In genomic region chr1:155555915-155556314, GRCh38 we compare ENCODE assay signal across 22 cellular contexts. TPM values are rescaled to one million over a fixed set of nuclear protein-coding genes. Genes with fewer than 3 reads are reported as not detected.
A peak's percentile ranks its signal among the peaks of the same experiment; 100 is the strongest.
DNase-seq lines count a peak whose midpoint lies in the region; ATAC-seq, FAIRE-seq and TF ChIP-seq lines count a peak whose summit lies in the region.
"Had no signal": no experiment of that assay in that cellular context is flagged by ENCODE, and none has a peak within 500 bp of the region (broad histone marks: within the 10 kb centered on the region; RNA-seq: fewer than 3 reads in every experiment).

No MANE protein-coding gene starts in this region.

- FAIRE-seq in A549 (lab: Jason Lieb, UNC) (no peak), K562 (lab: Jason Lieb, UNC) (no peak)
- FAIRE-seq: D721Med, G401.6, GM12891, GM19239, H54 had no signal

- H3K36me3 Mint-ChIP-seq in activated CD8-positive, alpha-beta T cell treated with anti-CD3 and anti-CD28 coated beads, Interleukin-2, amount 10 ng/mL, durations not matched to agents 7 days and 5 days (ENCODE audit: low read depth), result peaks cover 42% of the 10 kb centered on the region
- peaks cover 28% of the 10 kb centered on the region for H3K36me3 Mint-ChIP-seq in activated CD8-positive, alpha-beta T cell treated with anti-CD3 and anti-CD28 coated beads for 36 hours (ENCODE audit: low read depth)
- H3K36me3 Mint-ChIP-seq: IgD-negative memory B cell had no signal

- in situ Hi-C loops in K562 (cut with MboI), result no loop called here

- peaks cover 77% of the 10 kb centered on the region for H4K20me1 ChIP-seq in Loucy (ENCODE audit: insufficient read depth, low read length, poor library complexity, severe bottlenecking)
- peaks cover 5% of the 10 kb centered on the region; the same call in 1 of the 2 replicates for H4K20me1 ChIP-seq in K562 (replicated peaks; ENCODE audit: control insufficient read depth, insufficient read depth, low read length)

- H3K27me3 ChIP-seq in Loucy (ENCODE audit: insufficient read depth, low read length, poor library complexity, severe bottlenecking) (no peaks in the 10 kb centered on the region), K562 (ENCODE audit: control insufficient read depth in 2 of 2, insufficient read depth in 2 of 2, low read length in 2 of 2) (no peaks in the 10 kb centered on the region), left ventricle myocardium inferior (ENCODE audit: low read depth) (no peaks in the 10 kb centered on the region)

- H2AFZ ChIP-seq in Loucy (ENCODE audit: low read length) (no peak overlapping the region), K562 (ENCODE audit: low read depth, low read length) (no peak overlapping the region)
- H2AFZ ChIP-seq: GM23338 had no signal

- no peaks in the 10 kb centered on the region for H3K9me3 Mint-ChIP-seq in activated CD8-positive, alpha-beta T cell treated with anti-CD3 and anti-CD28 coated beads, Interleukin-2, amount 10 ng/mL, durations not matched to agents 7 days and 5 days (ENCODE audit: insufficient read depth)
- H3K9me3 Mint-ChIP-seq in activated CD8-positive, alpha-beta T cell treated with anti-CD3 and anti-CD28 coated beads for 36 hours, result no peaks in the 10 kb centered on the region
- H3K9me3 Mint-ChIP-seq: CD4-positive, alpha-beta T cell; GM23338; HFFc6; IgD-negative memory B cell had no signal

- no peak for TF ChIP-seq CTCF in activated CD8-positive, alpha-beta T cell treated with anti-CD3 and anti-CD28 coated beads for 36 hours (IDR thresholded peaks at IDR 0.05)
- TF ChIP-seq CTCF in A549 (IDR thresholded peaks at IDR 0.05) (no peak), Loucy (conservative IDR thresholded peaks at IDR 0.05; ENCODE audit: low read length) (no peak), K562 (IDR thresholded peaks at IDR 0.05 in 2 of 3, conservative IDR thresholded peaks at IDR 0.05 in 1 of 3; ENCODE audit: insufficient read depth in 2 of 3, low read depth in 1 of 3, low read length in 3 of 3) (no peak), left ventricle myocardium inferior (IDR thresholded peaks at IDR 0.05; ENCODE audit: borderline replicate concordance) (no peak)

- BruUV-seq in K562 (replicated peaks; lab: Mats Ljungman, UMichigan), result no TSS peak

- H3K9ac ChIP-seq in Loucy (ENCODE audit: low read depth, low read length, poor library complexity, severe bottlenecking) (no peak overlapping the region), K562 (ENCODE audit: insufficient read depth in 1 of 2, low read depth in 2 of 2, low read length in 2 of 2) (no peak overlapping the region)

- no peak for TF ChIP-seq POLR2A in A549 (IDR thresholded peaks at IDR 0.05; ENCODE audit: low read length)
- TF ChIP-seq POLR2A in K562 (conservative IDR thresholded peaks at IDR 0.05), result no peak

- H3K27me3 Mint-ChIP-seq in activated CD8-positive, alpha-beta T cell treated with anti-CD3 and anti-CD28 coated beads, Interleukin-2, amount 10 ng/mL, durations not matched to agents 7 days and 5 days (ENCODE audit: low read depth), result no peaks in the 10 kb centered on the region
- H3K27me3 Mint-ChIP-seq in activated CD8-positive, alpha-beta T cell treated with anti-CD3 and anti-CD28 coated beads for 36 hours, result no peaks in the 10 kb centered on the region
- H3K27me3 Mint-ChIP-seq: CD4-positive, alpha-beta T cell; IgD-negative memory B cell had no signal

- peak; percentile 9 for DNase-seq in activated CD8-positive, alpha-beta T cell treated with anti-CD3 and anti-CD28 coated beads, Interleukin-2, amount 10 ng/mL, durations not matched to agents 7 days and 5 days
- no peak for DNase-seq in activated CD8-positive, alpha-beta T cell treated with anti-CD3 and anti-CD28 coated beads for 36 hours
- DNase-seq in A549 (ENCODE audit: low read depth in 1 of 2, low spot score in 1 of 2) (no peak), K562 (ENCODE audit: extremely low read depth in 1 of 4, low spot score in 3 of 4) (no peak), NCI-H1092 (lab: John Stamatoyannopoulos, UW) (no peak), posterior vena cava (ENCODE audit: low spot score) (no peak), left ventricle myocardium inferior (no peak)
- DNase-seq: Caco-2; CD4-positive, alpha-beta T cell; HCEC 1CT; HFFc6 had no signal

- H3K36me3 ChIP-seq in Loucy (ENCODE audit: insufficient read depth, low read length), result 0 out of 2 replicates have a peak, but pooled peaks cover 9% of the 10 kb centered on the region
- H3K36me3 ChIP-seq in K562 (ENCODE audit: control insufficient read depth, insufficient read depth, low read length), result peaks cover 40% of the 10 kb centered on the region; the same call in 2 of the 3 replicates
- H3K36me3 ChIP-seq in left ventricle myocardium inferior, result no peaks in the 10 kb centered on the region

- CTCF ChIA-PET in activated CD8-positive, alpha-beta T cell treated with anti-CD3 and anti-CD28 coated beads, Interleukin-2, amount 10 ng/mL, durations not matched to agents 7 days and 5 days (lab: Charles Lee), result no interaction called here
- CTCF ChIA-PET in activated CD8-positive, alpha-beta T cell treated with anti-CD3 and anti-CD28 coated beads for 36 hours (lab: Charles Lee), result no interaction called here
- CTCF ChIA-PET in A549 (lab: Yijun Ruan, JAX) (interaction anchor here (0.6 to 1.4 kb wide), 5 partner anchors 12 to 216 kb away, joined by 3 to 4 read pairs (median 3); no protein-coding TSS in a partner anchor), K562 (lab: Yijun Ruan, JAX; ENCODE audit: low intra/inter-chr PET ratio) (no interaction called here)

- no peaks in the 10 kb centered on the region for H3K9me3 ChIP-seq in A549
- H3K9me3 ChIP-seq in Loucy (ENCODE audit: insufficient read depth, low read depth, low read length), result no peaks in the 10 kb centered on the region
- no peaks in the 10 kb centered on the region for H3K9me3 ChIP-seq in K562 (replicated peaks; ENCODE audit: control insufficient read depth, insufficient read depth, low read depth, low read length)
- H3K9me3 ChIP-seq in left ventricle myocardium inferior (replicated peaks), result no peaks in the 10 kb centered on the region
- H3K9me3 ChIP-seq: Caco-2 had no signal

- TF ChIP-seq RAD21 in A549 (conservative IDR thresholded peaks at IDR 0.05 in 1 of 2, IDR thresholded peaks at IDR 0.05 in 1 of 2) (no peak), K562 (CRISPR knock-in tag; conservative IDR thresholded peaks at IDR 0.05 in 1 of 2, IDR thresholded peaks at IDR 0.05 in 1 of 2) (no peak)

- intact Hi-C loops in activated CD8-positive, alpha-beta T cell treated with anti-CD3 and anti-CD28 coated beads for 36 hours (cut with micrococcal nuclease), result no loop called here
- intact Hi-C loops in K562 (cut with micrococcal nuclease), result no loop called here
- intact Hi-C loops in posterior vena cava (cut with DNase I), result no loop called here
- intact Hi-C loops in left ventricle myocardium inferior (cut with micrococcal nuclease), result no loop called here

- H3K4me2 ChIP-seq in A549, result no peak overlapping the region
- peak overlapping the region; percentile 7 for H3K4me2 ChIP-seq in Loucy (ENCODE audit: low read depth, low read length, poor library complexity, severe bottlenecking)
- no peak overlapping the region for H3K4me2 ChIP-seq in K562 (ENCODE audit: insufficient read depth, low read length)
- H3K4me2 ChIP-seq: GM23338 had no signal

- H3K27ac Mint-ChIP-seq in activated CD8-positive, alpha-beta T cell treated with anti-CD3 and anti-CD28 coated beads, Interleukin-2, amount 10 ng/mL, durations not matched to agents 7 days and 5 days, result no peak overlapping the region
- no peak overlapping the region for H3K27ac Mint-ChIP-seq in activated CD8-positive, alpha-beta T cell treated with anti-CD3 and anti-CD28 coated beads for 36 hours
- H3K27ac Mint-ChIP-seq: CD4-positive, alpha-beta T cell; GM23338; HFFc6; IgD-negative memory B cell had no signal

- H3K4me1 ChIP-seq in A549 (peaks cover 10% of the 10 kb centered on the region; the same call in 2 of the 3 replicates), Loucy (ENCODE audit: insufficient read depth, low read length, poor library complexity, severe bottlenecking) (peaks cover 16% of the 10 kb centered on the region), K562 (replicated peaks in 1 of 2; ENCODE audit: control insufficient read depth in 2 of 2, insufficient read depth in 2 of 2, low read length in 2 of 2) (peaks cover 3 to 5% of the 10 kb centered on the region in 2 experiments; a peak in 2 of 5 replicates), left ventricle myocardium inferior (peaks cover 50% of the 10 kb centered on the region)

- no peak overlapping the region for H3K4me3 Mint-ChIP-seq in activated CD8-positive, alpha-beta T cell treated with anti-CD3 and anti-CD28 coated beads, Interleukin-2, amount 10 ng/mL, durations not matched to agents 7 days and 5 days
- H3K4me3 Mint-ChIP-seq in activated CD8-positive, alpha-beta T cell treated with anti-CD3 and anti-CD28 coated beads for 36 hours, result no peak overlapping the region
- H3K4me3 Mint-ChIP-seq: CD4-positive, alpha-beta T cell; GM23338; HFFc6; IgD-negative memory B cell had no signal

- H3K9me2 ChIP-seq in Loucy (replicated peaks; ENCODE audit: low read depth, low read length), result no peaks in the 10 kb centered on the region

- no peaks in the 10 kb centered on the region for H3F3A ChIP-seq in Loucy (ENCODE audit: low read depth)

- peaks cover 31% of the 10 kb centered on the region for H3K4me1 Mint-ChIP-seq in activated CD8-positive, alpha-beta T cell treated with anti-CD3 and anti-CD28 coated beads, Interleukin-2, amount 10 ng/mL, durations not matched to agents 7 days and 5 days (ENCODE audit: low read depth)
- peaks cover 41% of the 10 kb centered on the region for H3K4me1 Mint-ChIP-seq in activated CD8-positive, alpha-beta T cell treated with anti-CD3 and anti-CD28 coated beads for 36 hours (ENCODE audit: low read depth)

- POLR2A ChIA-PET in activated CD8-positive, alpha-beta T cell treated with anti-CD3 and anti-CD28 coated beads, Interleukin-2, amount 10 ng/mL, durations not matched to agents 7 days and 5 days (lab: Charles Lee), result no interaction called here
- POLR2A ChIA-PET in activated CD8-positive, alpha-beta T cell treated with anti-CD3 and anti-CD28 coated beads for 36 hours (lab: Charles Lee), result interaction anchor here (0.7 kb wide), 1 partner anchor 16 kb away, joined by 3 read pairs; no protein-coding TSS in a partner anchor
- POLR2A ChIA-PET in A549 (lab: Yijun Ruan, JAX), result no interaction called here
- POLR2A ChIA-PET in K562 (lab: Yijun Ruan, JAX), result interaction anchor here (1.0 kb wide), 1 partner anchor 24 kb away, joined by 3 read pairs; no protein-coding TSS in a partner anchor

- no peak for TF ChIP-seq EP300 in A549 (IDR thresholded peaks at IDR 0.05)
- no peak for TF ChIP-seq EP300 in K562 (IDR thresholded peaks at IDR 0.05; ENCODE audit: low read length)

- ATAC-seq in activated CD8-positive, alpha-beta T cell treated with anti-CD3 and anti-CD28 coated beads, Interleukin-2, amount 10 ng/mL, durations not matched to agents 7 days and 5 days, result no peak
- no peak for ATAC-seq in activated CD8-positive, alpha-beta T cell treated with anti-CD3 and anti-CD28 coated beads for 36 hours
- no peak for ATAC-seq in A549
- no peak for ATAC-seq in K562
- ATAC-seq: GM23338 had no signal

- H3K27ac ChIP-seq in A549, result no peak overlapping the region
- H3K27ac ChIP-seq in K562 (ENCODE audit: extremely low read depth, low read depth, low read length), result no peak overlapping the region
- no peak overlapping the region for H3K27ac ChIP-seq in left ventricle myocardium inferior (replicated peaks)
- H3K27ac ChIP-seq: 22Rv1, C4-2B, HL-60 had no signal

- H3K4me3 ChIP-seq in A549 (no peak overlapping the region), Loucy (ENCODE audit: low read length, poor library complexity, severe bottlenecking) (no peak overlapping the region), K562 (no peak overlapping the region), left ventricle myocardium inferior (no peak overlapping the region)
- H3K4me3 ChIP-seq: GM23338 had no signal

- H3K9me1 ChIP-seq in K562 (ENCODE audit: control insufficient read depth, insufficient read depth, low read length), result no peaks in the 10 kb centered on the region

- H3K79me2 ChIP-seq in Loucy (ENCODE audit: insufficient read depth, low read length), result peaks cover 99% of the 10 kb centered on the region
- peaks cover 97% of the 10 kb centered on the region for H3K79me2 ChIP-seq in K562 (ENCODE audit: control insufficient read depth, insufficient read depth, low read length)

RNA-seq across cellular contexts. Expression of gene ASH1L, which starts 6.7 kb away (rescaled TPM):
- 10 to 100 TPM; 37.7 to 41.1 TPM for total RNA-seq in activated CD8-positive, alpha-beta T cell treated with anti-CD3 and anti-CD28 coated beads, Interleukin-2, amount 10 ng/mL, durations not matched to agents 7 days and 5 days
- 10 to 100 TPM; 30.3 to 31.6 TPM for total RNA-seq in activated CD8-positive, alpha-beta T cell treated with anti-CD3 and anti-CD28 coated beads for 36 hours
- polyA plus RNA-seq in A549 (2011; rRNA removed) (32.8 and 32.9 TPM in 2 replicates), A549 (2017; fragmentation: RNase III; extraction: RNeasy Plus Mini Kit Qiagen cat#74134 plus additional on column Dnase treatment) (9.0 to 10.9 TPM (median 10.0 TPM) in 3 replicates), K562 (2011; rRNA removed) (16.7 and 18.6 TPM in 2 replicates), K562 (2014; fragmentation: Illumina TruSeq; extraction: Trizol) (11.9 and 14.6 TPM in 2 replicates), K562 (2014; fragmentation: Nextera tagmentation; extraction: Ambion mirVana) (1 to 10 TPM; 2.0 to 6.0 TPM), K562 (2014; rRNA removed) (8.8 and 11.4 TPM in 2 replicates)
- polyA plus RNA-seq in A549 (2012; cell fraction: cytosol; rRNA removed), result 10.3 and 11.6 TPM in 2 replicates
- 20.2 and 26.2 TPM in 2 replicates for polyA plus RNA-seq in A549 (2012; cell fraction: nucleus; rRNA removed)
- polyA minus RNA-seq in A549 (2011; rRNA and poly(A)+ RNA removed), result 39.3 and 46.9 TPM in 2 replicates
- 72.5 and 248 TPM in 2 replicates for total RNA-seq in K562 (2011; cell fraction: chromatin; rRNA removed; ENCODE audit: low replicate concordance)
- total RNA-seq in K562 (2011; cell fraction: nucleolus; rRNA removed), result 35.7 and 56.7 TPM in 2 replicates
- total RNA-seq in K562 (2011; cell fraction: nucleoplasm; rRNA removed), result 84.0 and 86.9 TPM in 2 replicates
- total RNA-seq in K562 (2014; rRNA removed) (10.7 and 12.7 TPM in 2 replicates), K562 (2014; rRNA removed; fragmentation: Illumina TruSeq; extraction: Trizol) (17.2 and 19.1 TPM in 2 replicates), K562 (2015; rRNA removed; fragmentation: Illumina TruSeq; extraction: Trizol) (23.3 and 24.2 TPM in 2 replicates), K562 (2021) (20.2 and 22.7 TPM in 2 replicates), posterior vena cava (10 to 100 TPM; 66.7 to 67.4 TPM), left ventricle myocardium inferior (38.7 TPM)
- 9.3 and 12.1 TPM in 2 replicates for polyA plus RNA-seq in K562 (2011; cell fraction: cytosol; rRNA removed)
- 36.7 and 37.9 TPM in 2 replicates for polyA plus RNA-seq in K562 (2011; cell fraction: nucleus; rRNA removed)
- polyA plus RNA-seq in K562 (2012), result 8.7 and 11.7 TPM in 2 replicates
- polyA minus RNA-seq in K562 (2011; rRNA and poly(A)+ RNA removed), result 54.6 and 68.2 TPM in 2 replicates
- 15.4 and 19.6 TPM in 2 replicates for polyA minus RNA-seq in K562 (2011; cell fraction: cytosol; rRNA and poly(A)+ RNA removed)
- polyA minus RNA-seq in K562 (2011; cell fraction: nucleus; rRNA and poly(A)+ RNA removed), result 38.5 and 74.9 TPM in 2 replicates

RNA-seq across cellular contexts. Expression of gene MSTO1, which starts 54.1 kb away (rescaled TPM):
- total RNA-seq in activated CD8-positive, alpha-beta T cell treated with anti-CD3 and anti-CD28 coated beads, Interleukin-2, amount 10 ng/mL, durations not matched to agents 7 days and 5 days, result 10 to 100 TPM; 61.2 to 61.6 TPM
- 10 to 100 TPM; 52.3 to 57.1 TPM for total RNA-seq in activated CD8-positive, alpha-beta T cell treated with anti-CD3 and anti-CD28 coated beads for 36 hours
- polyA plus RNA-seq in A549 (2011; rRNA removed) (28.3 and 35.5 TPM in 2 replicates), A549 (2017; fragmentation: RNase III; extraction: RNeasy Plus Mini Kit Qiagen cat#74134 plus additional on column Dnase treatment) (37.5 to 43.5 TPM (median 43.5 TPM) in 3 replicates), K562 (2011; rRNA removed) (37.6 and 56.2 TPM in 2 replicates), K562 (2014; fragmentation: Illumina TruSeq; extraction: Trizol) (55.4 and 58.5 TPM in 2 replicates), K562 (2014; fragmentation: Nextera tagmentation; extraction: Ambion mirVana) (10 to 100 TPM; 18.8 to 21.6 TPM), K562 (2014; rRNA removed) (56.7 and 69.0 TPM in 2 replicates)
- polyA plus RNA-seq in A549 (2012; cell fraction: cytosol; rRNA removed), result 25.8 and 32.2 TPM in 2 replicates
- polyA plus RNA-seq in A549 (2012; cell fraction: nucleus; rRNA removed), result 128 and 129 TPM in 2 replicates
- 65.5 and 69.8 TPM in 2 replicates for polyA minus RNA-seq in A549 (2011; rRNA and poly(A)+ RNA removed)
- total RNA-seq in K562 (2011; cell fraction: chromatin; rRNA removed; ENCODE audit: low replicate concordance), result 343 and 576 TPM in 2 replicates
- 343 and 349 TPM in 2 replicates for total RNA-seq in K562 (2011; cell fraction: nucleolus; rRNA removed)
- total RNA-seq in K562 (2011; cell fraction: nucleoplasm; rRNA removed), result 217 and 256 TPM in 2 replicates
- total RNA-seq in K562 (2014; rRNA removed) (48.0 and 55.8 TPM in 2 replicates), K562 (2014; rRNA removed; fragmentation: Illumina TruSeq; extraction: Trizol) (42.6 and 44.9 TPM in 2 replicates), K562 (2015; rRNA removed; fragmentation: Illumina TruSeq; extraction: Trizol) (45.2 and 47.3 TPM in 2 replicates), K562 (2021) (67.6 and 71.1 TPM in 2 replicates), posterior vena cava (10 to 100 TPM; 29.6 to 30.2 TPM), left ventricle myocardium inferior (13.1 TPM)
- polyA plus RNA-seq in K562 (2011; cell fraction: cytosol; rRNA removed), result 29.5 and 46.2 TPM in 2 replicates
- polyA plus RNA-seq in K562 (2011; cell fraction: nucleus; rRNA removed), result 499 and 561 TPM in 2 replicates
- 58.5 and 64.0 TPM in 2 replicates for polyA plus RNA-seq in K562 (2012)
- 45.9 and 57.2 TPM in 2 replicates for polyA minus RNA-seq in K562 (2011; rRNA and poly(A)+ RNA removed)
- polyA minus RNA-seq in K562 (2011; cell fraction: cytosol; rRNA and poly(A)+ RNA removed), result 16.1 and 22.0 TPM in 2 replicates
- 194 and 218 TPM in 2 replicates for polyA minus RNA-seq in K562 (2011; cell fraction: nucleus; rRNA and poly(A)+ RNA removed)

Comparison
In these comparisons a context has a peak if more than half of its experiments do, and no peak if none do; other contexts are left out.
1. POLR2A ChIA-PET loops: an anchor here in activated CD8-positive, alpha-beta T cell treated with anti-CD3 and anti-CD28 coated beads for 36 hours (0.7 kb wide) and K562 (1.0 kb wide); none called in activated CD8-positive, alpha-beta T cell treated with anti-CD3 and anti-CD28 coated beads, Interleukin-2, amount 10 ng/mL, durations not matched to agents 7 days and 5 days and A549.